ENCODE assay signal across 8 cellular contexts in genomic region chr16:22436326-22436822, GRCh38.
DNase-seq lines count a peak whose midpoint lies in the region; ATAC-seq, FAIRE-seq and TF ChIP-seq lines count a peak whose summit lies in the region.
"Not testable (repeated sequence)": the region's sequence is repeated elsewhere in the genome, so short reads cannot be mapped to it uniquely, and the experiment has no call there.

No MANE protein-coding gene starts in this region.

- no CpG with 5 or more reads among the region's 6 CpGs for WGBS in right lobe of liver (ENCODE audit: insufficient coverage, low coverage, low lambda C conversion rate, missing lambda C conversion rate)

- FAIRE-seq in endothelial cell of umbilical vein (lab: Jason Lieb, UNC), result not testable (repeated sequence)

- H3K27ac ChIP-seq in AG04450 (ENCODE audit: low read depth, low read length), result not testable (repeated sequence)
- peak overlapping the region; percentile 60 for H3K27ac ChIP-seq in endothelial cell of umbilical vein (ENCODE audit: insufficient read depth, low read depth, low read length)
- H3K27ac ChIP-seq in right lobe of liver, result peak overlapping the region in 2 of 3 donors; percentile 88 to 93

- not testable (repeated sequence) for DNase-seq in AG04450 (ENCODE audit: low read depth, low spot score); MG63; activated T-helper 1 cell treated with anti-CD3 and anti-CD28 coated beads, Interleukin-12 subunit alpha, Interleukin-12 subunit beta, Interleukin-2, Interleukin-4 antibody, amounts not matched to agents 30 ng/mL and 10 ng/mL and 1 ng/mL, durations not matched to agents 14 hours and 24 hours and 36 hours (ENCODE audit: low spot score); endothelial cell of umbilical vein (ENCODE audit: low read depth, low spot score); right lobe of liver; skeletal muscle cell (ENCODE audit: low read depth)

- H2AFZ ChIP-seq in endothelial cell of umbilical vein (ENCODE audit: low read depth, low read length), result not testable (repeated sequence)

- H3K4me2 ChIP-seq in endothelial cell of umbilical vein (ENCODE audit: insufficient read depth, low read length), result peak overlapping the region; percentile 62

- BruUV-seq in endothelial cell of umbilical vein (replicated peaks; lab: Mats Ljungman, UMichigan), result TSS peak; percentile 39

- peak overlapping the region; percentile 100 for H3K27ac Mint-ChIP-seq in activated T-helper 1 cell treated with anti-CD3 and anti-CD28 coated beads, Interleukin-12 subunit alpha, Interleukin-12 subunit beta, Interleukin-2, Interleukin-4 antibody, amounts not matched to agents 30 ng/mL and 10 ng/mL and 1 ng/mL, durations not matched to agents 14 hours and 24 hours and 36 hours

- TF ChIP-seq POLR2A in endothelial cell of umbilical vein (IDR thresholded peaks at IDR 0.05; ENCODE audit: low read depth, low read length); right lobe of liver (IDR thresholded peaks at IDR 0.05): not testable (repeated sequence)

- H3K4me1 ChIP-seq in endothelial cell of umbilical vein (ENCODE audit: control insufficient read depth, extremely low read depth, insufficient read depth, low read length); right lobe of liver: not testable (repeated sequence)

- not testable (repeated sequence) for H4K20me1 ChIP-seq in endothelial cell of umbilical vein (replicated peaks; ENCODE audit: control insufficient read depth, extremely low read depth, insufficient read depth, low read length)

- dilution Hi-C loops in endothelial cell of umbilical vein (cut with MboI; ENCODE audit: extremely low pct_ligation_motif_present, low sequenced_read_pairs), result not testable (repeated sequence)

- TF ChIP-seq CTCF in AG04450 (IDR thresholded peaks at IDR 0.05; ENCODE audit: low read depth, low read length); endothelial cell of umbilical vein (IDR thresholded peaks at IDR 0.05; ENCODE audit: extremely low read depth in 1 of 2, insufficient read depth in 1 of 2, low read depth in 1 of 2, low read length in 2 of 2); right lobe of liver (IDR thresholded peaks at IDR 0.05): not testable (repeated sequence)

- H3K9me3 Mint-ChIP-seq in activated T-helper 1 cell treated with anti-CD3 and anti-CD28 coated beads, Interleukin-12 subunit alpha, Interleukin-12 subunit beta, Interleukin-2, Interleukin-4 antibody, amounts not matched to agents 30 ng/mL and 10 ng/mL and 1 ng/mL, durations not matched to agents 14 hours and 24 hours and 36 hours, result not testable (repeated sequence)

- not testable (repeated sequence) for H3K4me1 Mint-ChIP-seq in activated T-helper 1 cell treated with anti-CD3 and anti-CD28 coated beads, Interleukin-12 subunit alpha, Interleukin-12 subunit beta, Interleukin-2, Interleukin-4 antibody, amounts not matched to agents 30 ng/mL and 10 ng/mL and 1 ng/mL, durations not matched to agents 14 hours and 24 hours and 36 hours (ENCODE audit: low read depth)

- peak; percentile 30 for ATAC-seq in GM19324 (IDR thresholded peaks at IDR 0.05; ENCODE audit: low FRiP score, unreplicated experiment)
- peak; percentile 39 for ATAC-seq in HG02852 (IDR thresholded peaks at IDR 0.05; ENCODE audit: unreplicated experiment)
- peak; percentile 75 to 78 (median 76) for ATAC-seq in right lobe of liver

- peak overlapping the region; percentile 68 for H3K4me3 ChIP-seq in AG04450 (ENCODE audit: low read depth, low read length)
- H3K4me3 ChIP-seq in MG63, result peak overlapping the region; percentile 96
- peak overlapping the region; percentile 65 to 89 (median 72) for H3K4me3 ChIP-seq in endothelial cell of umbilical vein (replicated peaks in 1 of 3; ENCODE audit: insufficient read depth in 1 of 3, low read depth in 1 of 3, low read length in 3 of 3)
- H3K4me3 ChIP-seq in right lobe of liver, result peak overlapping the region; percentile 67 to 70 (median 67)
- peak overlapping the region; percentile 66 for H3K4me3 ChIP-seq in skeletal muscle cell (ENCODE audit: low read depth, low read length)

- POLR2A ChIA-PET in AG04450 (lab: Yijun Ruan, JAX), result interaction anchor here (0.7 to 1.2 kb wide), 3 partner anchors 15 to 1674 kb away, joined by 6 to 9 read pairs (median 7); no protein-coding TSS in a partner anchor
- POLR2A ChIA-PET in endothelial cell of umbilical vein (lab: Charles Lee), result interaction anchor here (0.7 to 1.2 kb wide), 2 partner anchors 65 to 83 kb away, joined by 3 to 8 read pairs; no protein-coding TSS in a partner anchor

- H3K9ac ChIP-seq in endothelial cell of umbilical vein (replicated peaks; ENCODE audit: extremely low read depth, insufficient read depth, low read length), result peak overlapping the region; percentile 23

- H3K79me2 ChIP-seq in endothelial cell of umbilical vein (ENCODE audit: control insufficient read depth, insufficient read depth, low read length), result not testable (repeated sequence)

- CTCF ChIA-PET in AG04450 (lab: Charles Lee); endothelial cell of umbilical vein (lab: Charles Lee): not testable (repeated sequence)

- not testable (repeated sequence) for H3K9me3 ChIP-seq in AG04450 (ENCODE audit: control insufficient read depth, insufficient read depth, low read length); MG63; endothelial cell of umbilical vein (replicated peaks; ENCODE audit: control insufficient read depth, insufficient read depth, low read length); right lobe of liver

- H3K27me3 ChIP-seq in AG04450 (ENCODE audit: control insufficient read depth, insufficient read depth, low read length); MG63; endothelial cell of umbilical vein (ENCODE audit: control insufficient read depth in 2 of 2, insufficient read depth in 2 of 2, low read length in 2 of 2); right lobe of liver: not testable (repeated sequence)

- H3K9me1 ChIP-seq in endothelial cell of umbilical vein (replicated peaks; ENCODE audit: control insufficient read depth, extremely low read depth, insufficient read depth, low read length), result not testable (repeated sequence)

- intact Hi-C loops in activated T-helper 1 cell treated with anti-CD3 and anti-CD28 coated beads, Interleukin-12 subunit alpha, Interleukin-12 subunit beta, Interleukin-2, Interleukin-4 antibody, amounts not matched to agents 30 ng/mL and 10 ng/mL and 1 ng/mL, durations not matched to agents 14 hours and 24 hours and 36 hours (cut with micrococcal nuclease); endothelial cell of umbilical vein (cut with micrococcal nuclease); right lobe of liver (cut with DNase I): not testable (repeated sequence)

- peak overlapping the region; percentile 99 for H3K4me3 Mint-ChIP-seq in activated T-helper 1 cell treated with anti-CD3 and anti-CD28 coated beads, Interleukin-12 subunit alpha, Interleukin-12 subunit beta, Interleukin-2, Interleukin-4 antibody, amounts not matched to agents 30 ng/mL and 10 ng/mL and 1 ng/mL, durations not matched to agents 14 hours and 24 hours and 36 hours

- not testable (repeated sequence) for H3K36me3 ChIP-seq in MG63; endothelial cell of umbilical vein (ENCODE audit: control insufficient read depth in 2 of 2, extremely low read depth in 1 of 2, insufficient read depth in 2 of 2, low read length in 2 of 2); right lobe of liver

- H3K36me3 Mint-ChIP-seq in activated T-helper 1 cell treated with anti-CD3 and anti-CD28 coated beads, Interleukin-12 subunit alpha, Interleukin-12 subunit beta, Interleukin-2, Interleukin-4 antibody, amounts not matched to agents 30 ng/mL and 10 ng/mL and 1 ng/mL, durations not matched to agents 14 hours and 24 hours and 36 hours (ENCODE audit: low read depth), result not testable (repeated sequence)

- H3K27me3 Mint-ChIP-seq in activated T-helper 1 cell treated with anti-CD3 and anti-CD28 coated beads, Interleukin-12 subunit alpha, Interleukin-12 subunit beta, Interleukin-2, Interleukin-4 antibody, amounts not matched to agents 30 ng/mL and 10 ng/mL and 1 ng/mL, durations not matched to agents 14 hours and 24 hours and 36 hours (ENCODE audit: insufficient read depth), result not testable (repeated sequence)
